In the genomic region with DNA sequence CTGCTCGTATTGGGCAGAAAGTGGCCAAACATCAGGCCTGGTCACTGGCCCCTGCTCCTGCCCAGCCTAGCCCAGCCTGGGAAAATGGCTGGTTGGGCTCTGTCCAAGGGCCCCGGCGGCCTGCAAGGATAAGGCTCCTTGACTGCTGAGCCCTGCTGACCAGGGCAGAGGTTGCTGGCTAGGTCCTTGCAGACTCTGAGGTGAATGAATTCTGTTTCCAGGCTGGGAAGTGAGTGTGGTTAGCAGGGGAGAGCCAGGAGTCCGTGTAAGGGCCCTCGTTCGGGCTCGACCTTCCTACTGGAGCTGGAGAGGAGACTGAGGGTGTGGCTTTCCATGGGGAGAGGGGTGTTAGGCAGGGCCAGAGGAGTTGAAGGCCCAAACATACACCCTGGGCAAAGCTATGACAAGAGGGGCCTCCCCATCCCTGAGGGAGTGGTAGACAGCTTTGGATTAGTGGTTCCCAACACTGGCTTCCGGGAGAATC, we compare ENCODE assay signal across 1 cellular context.
TF ChIP-seq lines count a peak whose summit lies in the region.

No MANE protein-coding gene starts in this region.

TF ChIP-seq in HepG2, 621 proteins besides CTCF, POLR2A, EP300 and RAD21 (continued from another document and continues in another):
- TF ChIP-seq, protein P1, sequence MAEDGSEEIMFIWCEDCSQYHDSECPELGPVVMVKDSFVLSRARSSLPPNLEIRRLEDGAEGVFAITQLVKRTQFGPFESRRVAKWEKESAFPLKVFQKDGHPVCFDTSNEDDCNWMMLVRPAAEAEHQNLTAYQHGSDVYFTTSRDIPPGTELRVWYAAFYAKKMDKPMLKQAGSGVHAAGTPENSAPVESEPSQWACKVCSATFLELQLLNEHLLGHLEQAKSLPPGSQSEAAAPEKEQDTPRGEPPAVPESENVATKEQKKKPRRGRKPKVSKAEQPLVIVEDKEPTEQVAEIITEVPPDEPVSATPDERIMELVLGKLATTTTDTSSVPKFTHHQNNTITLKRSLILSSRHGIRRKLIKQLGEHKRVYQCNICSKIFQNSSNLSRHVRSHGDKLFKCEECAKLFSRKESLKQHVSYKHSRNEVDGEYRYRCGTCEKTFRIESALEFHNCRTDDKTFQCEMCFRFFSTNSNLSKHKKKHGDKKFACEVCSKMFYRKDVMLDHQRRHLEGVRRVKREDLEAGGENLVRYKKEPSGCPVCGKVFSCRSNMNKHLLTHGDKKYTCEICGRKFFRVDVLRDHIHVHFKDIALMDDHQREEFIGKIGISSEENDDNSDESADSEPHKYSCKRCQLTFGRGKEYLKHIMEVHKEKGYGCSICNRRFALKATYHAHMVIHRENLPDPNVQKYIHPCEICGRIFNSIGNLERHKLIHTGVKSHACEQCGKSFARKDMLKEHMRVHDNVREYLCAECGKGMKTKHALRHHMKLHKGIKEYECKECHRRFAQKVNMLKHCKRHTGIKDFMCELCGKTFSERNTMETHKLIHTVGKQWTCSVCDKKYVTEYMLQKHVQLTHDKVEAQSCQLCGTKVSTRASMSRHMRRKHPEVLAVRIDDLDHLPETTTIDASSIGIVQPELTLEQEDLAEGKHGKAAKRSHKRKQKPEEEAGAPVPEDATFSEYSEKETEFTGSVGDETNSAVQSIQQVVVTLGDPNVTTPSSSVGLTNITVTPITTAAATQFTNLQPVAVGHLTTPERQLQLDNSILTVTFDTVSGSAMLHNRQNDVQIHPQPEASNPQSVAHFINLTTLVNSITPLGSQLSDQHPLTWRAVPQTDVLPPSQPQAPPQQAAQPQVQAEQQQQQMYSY (CRISPR knock-in tag; IDR thresholded peaks at IDR 0.05) = no peak
- no peak for TF ChIP-seq ZNF282 (IDR thresholded peaks at IDR 0.05; ENCODE audit: partially characterized antibody)
- TF ChIP-seq, protein P2, sequence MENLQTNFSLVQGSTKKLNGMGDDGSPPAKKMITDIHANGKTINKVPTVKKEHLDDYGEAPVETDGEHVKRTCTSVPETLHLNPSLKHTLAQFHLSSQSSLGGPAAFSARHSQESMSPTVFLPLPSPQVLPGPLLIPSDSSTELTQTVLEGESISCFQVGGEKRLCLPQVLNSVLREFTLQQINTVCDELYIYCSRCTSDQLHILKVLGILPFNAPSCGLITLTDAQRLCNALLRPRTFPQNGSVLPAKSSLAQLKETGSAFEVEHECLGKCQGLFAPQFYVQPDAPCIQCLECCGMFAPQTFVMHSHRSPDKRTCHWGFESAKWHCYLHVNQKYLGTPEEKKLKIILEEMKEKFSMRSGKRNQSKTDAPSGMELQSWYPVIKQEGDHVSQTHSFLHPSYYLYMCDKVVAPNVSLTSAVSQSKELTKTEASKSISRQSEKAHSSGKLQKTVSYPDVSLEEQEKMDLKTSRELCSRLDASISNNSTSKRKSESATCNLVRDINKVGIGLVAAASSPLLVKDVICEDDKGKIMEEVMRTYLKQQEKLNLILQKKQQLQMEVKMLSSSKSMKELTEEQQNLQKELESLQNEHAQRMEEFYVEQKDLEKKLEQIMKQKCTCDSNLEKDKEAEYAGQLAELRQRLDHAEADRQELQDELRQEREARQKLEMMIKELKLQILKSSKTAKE (CRISPR knock-in tag; IDR thresholded peaks at IDR 0.05; ENCODE audit: borderline replicate concordance) = no peak
- TF ChIP-seq, protein P3, sequence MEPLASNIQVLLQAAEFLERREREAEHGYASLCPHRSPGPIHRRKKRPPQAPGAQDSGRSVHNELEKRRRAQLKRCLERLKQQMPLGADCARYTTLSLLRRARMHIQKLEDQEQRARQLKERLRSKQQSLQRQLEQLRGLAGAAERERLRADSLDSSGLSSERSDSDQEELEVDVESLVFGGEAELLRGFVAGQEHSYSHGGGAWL (CRISPR knock-in tag; IDR thresholded peaks at IDR 0.05) = no peak
- no peak for TF ChIP-seq SYNCRIP (IDR thresholded peaks at IDR 0.05; ENCODE audit: insufficient read depth, low read depth, low read length)
- no peak for TF ChIP-seq ZNF737 (CRISPR knock-in tag; IDR thresholded peaks at IDR 0.05; ENCODE audit: borderline replicate concordance)
- TF ChIP-seq, protein P4, sequence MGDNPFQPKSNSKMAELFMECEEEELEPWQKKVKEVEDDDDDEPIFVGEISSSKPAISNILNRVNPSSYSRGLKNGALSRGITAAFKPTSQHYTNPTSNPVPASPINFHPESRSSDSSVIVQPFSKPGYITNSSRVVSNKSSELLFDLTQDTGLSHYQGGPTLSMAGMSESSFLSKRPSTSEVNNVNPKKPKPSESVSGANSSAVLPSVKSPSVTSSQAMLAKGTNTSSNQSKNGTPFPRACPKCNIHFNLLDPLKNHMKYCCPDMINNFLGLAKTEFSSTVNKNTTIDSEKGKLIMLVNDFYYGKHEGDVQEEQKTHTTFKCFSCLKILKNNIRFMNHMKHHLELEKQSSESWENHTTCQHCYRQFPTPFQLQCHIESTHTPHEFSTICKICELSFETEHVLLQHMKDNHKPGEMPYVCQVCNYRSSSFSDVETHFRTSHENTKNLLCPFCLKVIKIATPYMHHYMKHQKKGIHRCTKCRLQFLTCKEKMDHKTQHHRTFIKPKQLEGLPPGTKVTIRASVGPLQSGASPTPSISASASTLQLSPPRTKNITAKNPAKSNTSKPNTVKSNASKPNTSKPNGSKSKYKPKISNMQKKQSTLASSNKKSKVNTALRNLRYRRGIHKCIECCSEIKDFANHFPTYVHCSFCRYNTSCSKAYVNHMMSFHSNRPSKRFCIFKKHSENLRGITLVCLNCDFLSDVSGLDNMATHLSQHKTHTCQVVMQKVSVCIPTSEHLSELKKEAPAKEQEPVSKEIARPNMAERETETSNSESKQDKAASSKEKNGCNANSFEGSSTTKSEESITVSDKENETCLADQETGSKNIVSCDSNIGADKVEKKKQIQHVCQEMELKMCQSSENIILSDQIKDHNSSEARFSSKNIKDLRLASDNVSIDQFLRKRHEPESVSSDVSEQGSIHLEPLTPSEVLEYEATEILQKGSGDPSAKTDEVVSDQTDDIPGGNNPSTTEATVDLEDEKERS (CRISPR knock-in tag; IDR thresholded peaks at IDR 0.05) = no peak
- TF ChIP-seq, protein P5, sequence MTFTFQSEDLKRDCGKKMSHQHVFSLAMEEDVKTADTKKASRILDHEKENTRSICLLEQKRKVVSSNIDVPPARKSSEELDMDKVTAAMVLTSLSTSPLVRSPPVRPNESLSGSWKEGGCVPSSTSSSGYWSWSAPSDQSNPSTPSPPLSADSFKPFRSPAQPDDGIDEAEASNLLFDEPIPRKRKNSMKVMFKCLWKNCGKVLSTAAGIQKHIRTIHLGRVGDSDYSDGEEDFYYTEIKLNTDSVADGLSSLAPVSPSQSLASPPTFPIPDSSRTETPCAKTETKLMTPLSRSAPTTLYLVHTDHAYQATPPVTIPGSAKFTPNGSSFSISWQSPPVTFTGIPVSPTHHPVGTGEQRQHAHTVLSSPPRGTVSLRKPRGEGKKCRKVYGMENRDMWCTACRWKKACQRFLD (CRISPR knock-in tag; IDR thresholded peaks at IDR 0.05; ENCODE audit: borderline replicate concordance) = no peak
- TF ChIP-seq, protein P6, sequence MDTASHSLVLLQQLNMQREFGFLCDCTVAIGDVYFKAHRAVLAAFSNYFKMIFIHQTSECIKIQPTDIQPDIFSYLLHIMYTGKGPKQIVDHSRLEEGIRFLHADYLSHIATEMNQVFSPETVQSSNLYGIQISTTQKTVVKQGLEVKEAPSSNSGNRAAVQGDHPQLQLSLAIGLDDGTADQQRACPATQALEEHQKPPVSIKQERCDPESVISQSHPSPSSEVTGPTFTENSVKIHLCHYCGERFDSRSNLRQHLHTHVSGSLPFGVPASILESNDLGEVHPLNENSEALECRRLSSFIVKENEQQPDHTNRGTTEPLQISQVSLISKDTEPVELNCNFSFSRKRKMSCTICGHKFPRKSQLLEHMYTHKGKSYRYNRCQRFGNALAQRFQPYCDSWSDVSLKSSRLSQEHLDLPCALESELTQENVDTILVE (CRISPR knock-in tag; IDR thresholded peaks at IDR 0.05) = no peak
- TF ChIP-seq ZNF143 (CRISPR knock-in tag; IDR thresholded peaks at IDR 0.05) = no peak
- no peak for TF ChIP-seq NRL (CRISPR knock-in tag; IDR thresholded peaks at IDR 0.05; ENCODE audit: borderline replicate concordance)
- TF ChIP-seq, protein P7, sequence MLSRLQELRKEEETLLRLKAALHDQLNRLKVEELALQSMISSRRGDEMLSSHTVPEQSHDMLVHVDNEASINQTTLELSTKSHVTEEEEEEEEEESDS (CRISPR knock-in tag; IDR thresholded peaks at IDR 0.05; ENCODE audit: borderline replicate concordance) = no peak
- TF ChIP-seq ZNF589 (CRISPR knock-in tag; conservative IDR thresholded peaks at IDR 0.05) = no peak
- no peak for TF ChIP-seq PHB2 (IDR thresholded peaks at IDR 0.05; ENCODE audit: partially characterized antibody)
- TF ChIP-seq ZFP36L2 (CRISPR knock-in tag; IDR thresholded peaks at IDR 0.05) = no peak
- peak; percentile 61; the same call in 1 of the 2 replicates for TF ChIP-seq HDAC2 (CRISPR knock-in tag; IDR thresholded peaks at IDR 0.05)
- no peak for TF ChIP-seq BHLHE40 (IDR thresholded peaks at IDR 0.05; ENCODE audit: low read length)
- no peak for TF ChIP-seq ZNF772 (CRISPR knock-in tag; IDR thresholded peaks at IDR 0.05)
- no peak for TF ChIP-seq SOX5 (CRISPR knock-in tag; IDR thresholded peaks at IDR 0.05; ENCODE audit: borderline replicate concordance)
- no peak for TF ChIP-seq ZNF607 (CRISPR knock-in tag; IDR thresholded peaks at IDR 0.05; ENCODE audit: borderline replicate concordance)
- peak; percentile 66; the same call in 1 of the 2 replicates for TF ChIP-seq ZC3H13 (CRISPR knock-in tag; IDR thresholded peaks at IDR 0.05)
- TF ChIP-seq ZNF672 (CRISPR knock-in tag; IDR thresholded peaks at IDR 0.05) = no peak
- TF ChIP-seq HOXA3 (CRISPR knock-in tag; IDR thresholded peaks at IDR 0.05) = peak; percentile 55; the same call in 1 of the 2 replicates
- TF ChIP-seq, protein P8, sequence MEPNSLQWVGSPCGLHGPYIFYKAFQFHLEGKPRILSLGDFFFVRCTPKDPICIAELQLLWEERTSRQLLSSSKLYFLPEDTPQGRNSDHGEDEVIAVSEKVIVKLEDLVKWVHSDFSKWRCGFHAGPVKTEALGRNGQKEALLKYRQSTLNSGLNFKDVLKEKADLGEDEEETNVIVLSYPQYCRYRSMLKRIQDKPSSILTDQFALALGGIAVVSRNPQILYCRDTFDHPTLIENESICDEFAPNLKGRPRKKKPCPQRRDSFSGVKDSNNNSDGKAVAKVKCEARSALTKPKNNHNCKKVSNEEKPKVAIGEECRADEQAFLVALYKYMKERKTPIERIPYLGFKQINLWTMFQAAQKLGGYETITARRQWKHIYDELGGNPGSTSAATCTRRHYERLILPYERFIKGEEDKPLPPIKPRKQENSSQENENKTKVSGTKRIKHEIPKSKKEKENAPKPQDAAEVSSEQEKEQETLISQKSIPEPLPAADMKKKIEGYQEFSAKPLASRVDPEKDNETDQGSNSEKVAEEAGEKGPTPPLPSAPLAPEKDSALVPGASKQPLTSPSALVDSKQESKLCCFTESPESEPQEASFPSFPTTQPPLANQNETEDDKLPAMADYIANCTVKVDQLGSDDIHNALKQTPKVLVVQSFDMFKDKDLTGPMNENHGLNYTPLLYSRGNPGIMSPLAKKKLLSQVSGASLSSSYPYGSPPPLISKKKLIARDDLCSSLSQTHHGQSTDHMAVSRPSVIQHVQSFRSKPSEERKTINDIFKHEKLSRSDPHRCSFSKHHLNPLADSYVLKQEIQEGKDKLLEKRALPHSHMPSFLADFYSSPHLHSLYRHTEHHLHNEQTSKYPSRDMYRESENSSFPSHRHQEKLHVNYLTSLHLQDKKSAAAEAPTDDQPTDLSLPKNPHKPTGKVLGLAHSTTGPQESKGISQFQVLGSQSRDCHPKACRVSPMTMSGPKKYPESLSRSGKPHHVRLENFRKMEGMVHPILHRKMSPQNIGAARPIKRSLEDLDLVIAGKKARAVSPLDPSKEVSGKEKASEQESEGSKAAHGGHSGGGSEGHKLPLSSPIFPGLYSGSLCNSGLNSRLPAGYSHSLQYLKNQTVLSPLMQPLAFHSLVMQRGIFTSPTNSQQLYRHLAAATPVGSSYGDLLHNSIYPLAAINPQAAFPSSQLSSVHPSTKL (CRISPR knock-in tag; IDR thresholded peaks at IDR 0.05) = peak; percentile 57
- TF ChIP-seq ZNF790 (CRISPR knock-in tag; IDR thresholded peaks at IDR 0.05; ENCODE audit: borderline replicate concordance) = no peak
- no peak for TF ChIP-seq ZSCAN21 (CRISPR knock-in tag; IDR thresholded peaks at IDR 0.05; ENCODE audit: borderline replicate concordance)
- TF ChIP-seq KAT8 (CRISPR knock-in tag; IDR thresholded peaks at IDR 0.05) = peak; percentile 33; the same call in 1 of the 2 replicates
- 0 out of 2 replicates have a peak, but pooled peaks have one; percentile 64 for TF ChIP-seq HNRNPL (IDR thresholded peaks at IDR 0.05; ENCODE audit: low read depth, low read length)
- no peak for TF ChIP-seq MXI1 (IDR thresholded peaks at IDR 0.05; ENCODE audit: borderline replicate concordance, low read depth, low read length)
- TF ChIP-seq, protein P9, sequence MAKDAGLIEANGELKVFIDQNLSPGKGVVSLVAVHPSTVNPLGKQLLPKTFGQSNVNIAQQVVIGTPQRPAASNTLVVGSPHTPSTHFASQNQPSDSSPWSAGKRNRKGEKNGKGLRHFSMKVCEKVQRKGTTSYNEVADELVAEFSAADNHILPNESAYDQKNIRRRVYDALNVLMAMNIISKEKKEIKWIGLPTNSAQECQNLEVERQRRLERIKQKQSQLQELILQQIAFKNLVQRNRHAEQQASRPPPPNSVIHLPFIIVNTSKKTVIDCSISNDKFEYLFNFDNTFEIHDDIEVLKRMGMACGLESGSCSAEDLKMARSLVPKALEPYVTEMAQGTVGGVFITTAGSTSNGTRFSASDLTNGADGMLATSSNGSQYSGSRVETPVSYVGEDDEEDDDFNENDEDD (CRISPR knock-in tag; IDR thresholded peaks at IDR 0.05; ENCODE audit: borderline replicate concordance) = no peak
- TF ChIP-seq, protein P10, sequence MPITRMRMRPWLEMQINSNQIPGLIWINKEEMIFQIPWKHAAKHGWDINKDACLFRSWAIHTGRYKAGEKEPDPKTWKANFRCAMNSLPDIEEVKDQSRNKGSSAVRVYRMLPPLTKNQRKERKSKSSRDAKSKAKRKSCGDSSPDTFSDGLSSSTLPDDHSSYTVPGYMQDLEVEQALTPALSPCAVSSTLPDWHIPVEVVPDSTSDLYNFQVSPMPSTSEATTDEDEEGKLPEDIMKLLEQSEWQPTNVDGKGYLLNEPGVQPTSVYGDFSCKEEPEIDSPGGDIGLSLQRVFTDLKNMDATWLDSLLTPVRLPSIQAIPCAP (CRISPR knock-in tag; IDR thresholded peaks at IDR 0.05; ENCODE audit: low read depth) = no peak
- no peak for TF ChIP-seq HOXA7 (CRISPR knock-in tag; IDR thresholded peaks at IDR 0.05)
- TF ChIP-seq ZBTB3 (CRISPR knock-in tag; IDR thresholded peaks at IDR 0.05; ENCODE audit: borderline replicate concordance, low read depth) = no peak
- no peak for TF ChIP-seq GTF3A (CRISPR knock-in tag; conservative IDR thresholded peaks at IDR 0.05)
- no peak for TF ChIP-seq ZNF354B (CRISPR knock-in tag; IDR thresholded peaks at IDR 0.05)
- no peak for TF ChIP-seq RFXANK (CRISPR knock-in tag; IDR thresholded peaks at IDR 0.05)
- no peak for TF ChIP-seq RBM39 (IDR thresholded peaks at IDR 0.05; ENCODE audit: low read depth, low read length, poor library complexity, severe bottlenecking)
- TF ChIP-seq TRIM24 (CRISPR knock-in tag; IDR thresholded peaks at IDR 0.05) = no peak
- TF ChIP-seq, protein P11, sequence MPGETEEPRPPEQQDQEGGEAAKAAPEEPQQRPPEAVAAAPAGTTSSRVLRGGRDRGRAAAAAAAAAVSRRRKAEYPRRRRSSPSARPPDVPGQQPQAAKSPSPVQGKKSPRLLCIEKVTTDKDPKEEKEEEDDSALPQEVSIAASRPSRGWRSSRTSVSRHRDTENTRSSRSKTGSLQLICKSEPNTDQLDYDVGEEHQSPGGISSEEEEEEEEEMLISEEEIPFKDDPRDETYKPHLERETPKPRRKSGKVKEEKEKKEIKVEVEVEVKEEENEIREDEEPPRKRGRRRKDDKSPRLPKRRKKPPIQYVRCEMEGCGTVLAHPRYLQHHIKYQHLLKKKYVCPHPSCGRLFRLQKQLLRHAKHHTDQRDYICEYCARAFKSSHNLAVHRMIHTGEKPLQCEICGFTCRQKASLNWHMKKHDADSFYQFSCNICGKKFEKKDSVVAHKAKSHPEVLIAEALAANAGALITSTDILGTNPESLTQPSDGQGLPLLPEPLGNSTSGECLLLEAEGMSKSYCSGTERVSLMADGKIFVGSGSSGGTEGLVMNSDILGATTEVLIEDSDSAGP (CRISPR knock-in tag; IDR thresholded peaks at IDR 0.05; ENCODE audit: borderline replicate concordance) = peak; percentile 35; the same call in 1 of the 2 replicates
